Comparison of ENCODE assay signal across 8 cellular contexts in genomic region chr12:114625294-114625851, GRCh38. TPM values are rescaled to one million over a fixed set of nuclear protein-coding genes. Genes with fewer than 3 reads are reported as not detected.
DNase-seq lines count a peak whose midpoint lies in the region; ATAC-seq lines count a peak whose summit lies in the region.

No MANE protein-coding gene starts in this region.

- no peaks in the 10 kb centered on the region for H3K36me3 Mint-ChIP-seq in activated naive CD8-positive, alpha-beta T cell treated with anti-CD3 and anti-CD28 coated beads, Interleukin-2, amount 50 U/mL, for 24 hours (ENCODE audit: low read depth)

- no peaks in the 10 kb centered on the region for H3K9me3 Mint-ChIP-seq in activated naive CD8-positive, alpha-beta T cell treated with anti-CD3 and anti-CD28 coated beads, Interleukin-2, amount 50 U/mL, for 24 hours

- peak; percentile 30 for DNase-seq in CMK (ENCODE audit: low read depth)
- DNase-seq in GM19238 (ENCODE audit: insufficient read length, low spot score) = peak; percentile 19
- peak; percentile 20 for DNase-seq in NCI-H748 treated with DMSO at 0.1 percent for 48 hours (lab: John Stamatoyannopoulos, UW)
- DNase-seq in activated naive CD8-positive, alpha-beta T cell treated with anti-CD3 and anti-CD28 coated beads, Interleukin-2, amount 50 U/mL, for 24 hours = peak; percentile 69
- peak; percentile 41 for DNase-seq in kidney tubule cell (ENCODE audit: low spot score)
- peak; percentile 67 for DNase-seq in stimulated activated naive CD8-positive, alpha-beta T cell treated with anti-CD3 and anti-CD28 coated beads, Interleukin-15, Interleukin-2, amounts not matched to agents 100 U/mL and 50 U/mL, for 24 hours
- no peak for DNase-seq in mesenteric fat pad (ENCODE audit: low spot score)

- H3K27ac Mint-ChIP-seq in activated naive CD8-positive, alpha-beta T cell treated with anti-CD3 and anti-CD28 coated beads, Interleukin-2, amount 50 U/mL, for 24 hours = no peak overlapping the region

- no peak for ATAC-seq in activated naive CD8-positive, alpha-beta T cell treated with anti-CD3 and anti-CD28 coated beads, Interleukin-2, amount 50 U/mL, for 24 hours
- no peak for ATAC-seq in stimulated activated naive CD8-positive, alpha-beta T cell treated with anti-CD3 and anti-CD28 coated beads, Interleukin-15, Interleukin-2, amounts not matched to agents 100 U/mL and 50 U/mL, for 24 hours
- no peak for ATAC-seq in HG02610 (IDR thresholded peaks at IDR 0.05; ENCODE audit: unreplicated experiment)

- no peaks in the 10 kb centered on the region for H3K4me1 Mint-ChIP-seq in activated naive CD8-positive, alpha-beta T cell treated with anti-CD3 and anti-CD28 coated beads, Interleukin-2, amount 50 U/mL, for 24 hours

- H3K27me3 Mint-ChIP-seq in activated naive CD8-positive, alpha-beta T cell treated with anti-CD3 and anti-CD28 coated beads, Interleukin-2, amount 50 U/mL, for 24 hours = no peaks in the 10 kb centered on the region

- no peak overlapping the region for H3K4me3 Mint-ChIP-seq in activated naive CD8-positive, alpha-beta T cell treated with anti-CD3 and anti-CD28 coated beads, Interleukin-2, amount 50 U/mL, for 24 hours

RNA-seq across cellular contexts. Expression of gene TBX3, which starts 58.6 kb away (rescaled TPM):
- total RNA-seq in mesenteric fat pad = 16.5 TPM
